9 cellular contexts compared by ENCODE assay signal in the genomic region with DNA sequence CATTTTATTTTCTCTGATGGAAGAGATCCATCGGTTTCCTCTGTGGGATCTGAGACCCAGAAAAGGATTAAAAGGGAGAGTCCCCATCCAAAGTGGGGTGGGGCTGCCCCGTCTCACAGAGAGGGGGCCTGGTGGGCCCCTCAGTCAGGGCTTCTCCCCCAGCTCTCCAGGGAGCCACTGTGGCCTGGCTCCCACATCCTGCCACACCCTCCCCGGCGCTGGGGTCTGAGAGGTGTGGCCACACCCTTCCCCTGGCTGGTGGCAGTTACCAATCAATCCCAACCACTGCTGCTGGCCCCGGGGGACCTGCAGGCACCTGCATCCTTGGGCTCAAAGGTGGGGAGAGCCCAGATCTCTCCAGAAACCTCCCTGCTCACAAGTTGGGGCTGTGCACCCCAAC.
DNase-seq lines count a peak whose midpoint lies in the region; ATAC-seq lines count a peak whose summit lies in the region.
"Had no signal": no experiment of that assay in that cellular context is flagged by ENCODE, and none has a peak within 500 bp of the region (broad histone marks: within the 10 kb centered on the region; RNA-seq: fewer than 3 reads in every experiment).

No MANE protein-coding gene starts in this region.

- POLR2A ChIA-PET in activated CD4-positive, alpha-beta memory T cell treated with anti-CD3 and anti-CD28 coated beads, Interleukin-2, amount 10 ng/mL, durations not matched to agents 7 days and 5 days (lab: Charles Lee) = interaction anchor here (1.0 to 1.3 kb wide), 2 partner anchors 37 to 177 kb away, joined by 3 read pairs; no protein-coding TSS in a partner anchor

- peak overlapping the region; percentile 46 for H3K4me3 Mint-ChIP-seq in activated CD4-positive, alpha-beta memory T cell treated with anti-CD3 and anti-CD28 coated beads, Interleukin-2, amount 10 ng/mL, durations not matched to agents 7 days and 5 days

- peaks cover 41% of the 10 kb centered on the region for H3K4me1 Mint-ChIP-seq in activated CD4-positive, alpha-beta memory T cell treated with anti-CD3 and anti-CD28 coated beads, Interleukin-2, amount 10 ng/mL, durations not matched to agents 7 days and 5 days

- in situ Hi-C loops in G401 (cut with HindIII; ENCODE audit: low sequenced_read_pairs) = no loop called here

- DNase-seq in 8988T (peak; percentile 63), DMS153 (lab: John Stamatoyannopoulos, UW) (peak; percentile 38), islet precursor cell (no peak), G401 (ENCODE audit: low spot score) (no peak)
- peak; percentile 77 for DNase-seq in activated CD4-positive, alpha-beta memory T cell treated with anti-CD3 and anti-CD28 coated beads, Interleukin-2, amount 10 ng/mL, durations not matched to agents 7 days and 5 days
- DNase-seq: NCI-H1048 had no signal

- ATAC-seq in HG03460 (IDR thresholded peaks at IDR 0.05; ENCODE audit: unreplicated experiment) (peak; percentile 64), HG03571 (IDR thresholded peaks at IDR 0.05; ENCODE audit: unreplicated experiment) (no peak), HG03520 (IDR thresholded peaks at IDR 0.05; ENCODE audit: unreplicated experiment) (no peak)

- no peaks in the 10 kb centered on the region for H3K9me3 Mint-ChIP-seq in activated CD4-positive, alpha-beta memory T cell treated with anti-CD3 and anti-CD28 coated beads, Interleukin-2, amount 10 ng/mL, durations not matched to agents 7 days and 5 days

- H3K27ac Mint-ChIP-seq in activated CD4-positive, alpha-beta memory T cell treated with anti-CD3 and anti-CD28 coated beads, Interleukin-2, amount 10 ng/mL, durations not matched to agents 7 days and 5 days = peak overlapping the region; percentile 76

- CTCF ChIA-PET in activated CD4-positive, alpha-beta memory T cell treated with anti-CD3 and anti-CD28 coated beads, Interleukin-2, amount 10 ng/mL, durations not matched to agents 7 days and 5 days (lab: Charles Lee) = interaction anchor here (1.0 kb wide), 1 partner anchor 217 kb away, joined by 3 read pairs; no protein-coding TSS in a partner anchor

- peaks cover 17% of the 10 kb centered on the region for H3K27me3 Mint-ChIP-seq in activated CD4-positive, alpha-beta memory T cell treated with anti-CD3 and anti-CD28 coated beads, Interleukin-2, amount 10 ng/mL, durations not matched to agents 7 days and 5 days

- H3K36me3 Mint-ChIP-seq in activated CD4-positive, alpha-beta memory T cell treated with anti-CD3 and anti-CD28 coated beads, Interleukin-2, amount 10 ng/mL, durations not matched to agents 7 days and 5 days (ENCODE audit: low read depth) = no peaks in the 10 kb centered on the region

Comparison
In these comparisons a context has a peak if more than half of its experiments do, and no peak if none do; other contexts are left out.
1. DNase-seq: peak in 8988T (single experiment), DMS153 (single experiment) and activated CD4-positive, alpha-beta memory T cell treated with anti-CD3 and anti-CD28 coated beads, Interleukin-2, amount 10 ng/mL, durations not matched to agents 7 days and 5 days (single experiment); none in islet precursor cell (single experiment) and G401 (single experiment).